11 cellular contexts compared by ENCODE assay signal in the genomic region with DNA sequence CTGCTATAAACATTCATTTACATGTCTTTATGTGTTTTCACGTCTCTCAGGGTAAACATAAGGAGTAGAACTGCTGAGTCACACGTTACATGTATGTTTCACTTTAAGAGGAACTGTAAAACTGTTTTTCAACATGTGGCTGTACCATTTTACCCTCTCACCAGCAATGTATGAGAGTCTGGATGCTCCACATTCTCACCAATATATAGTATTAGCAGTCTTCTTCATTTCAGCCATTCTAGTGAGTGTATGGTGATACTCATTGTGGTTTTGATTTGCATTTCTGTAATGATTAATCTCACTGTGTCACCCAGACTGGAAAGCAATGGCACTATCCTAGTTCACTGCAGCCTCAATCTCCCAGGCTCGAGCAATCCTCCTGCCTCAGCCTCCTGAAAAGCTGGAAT. TPM values are rescaled to one million over a fixed set of nuclear protein-coding genes. Genes with fewer than 3 reads are reported as not detected.
DNase-seq lines count a peak whose midpoint lies in the region; ATAC-seq, FAIRE-seq and TF ChIP-seq lines count a peak whose summit lies in the region.
"Had no signal": no experiment of that assay in that cellular context is flagged by ENCODE, and none has a peak within 500 bp of the region (broad histone marks: within the 10 kb centered on the region; RNA-seq: fewer than 3 reads in every experiment).

No MANE protein-coding gene starts in this region.

- WGBS in K562 (ENCODE audit: insufficient coverage, low coverage, missing lambda C conversion rate), result 95% methylated on average over 3 of the region's 3 CpGs
- 90 to 91% methylated on average over 3 of the region's 3 CpGs for WGBS in body of pancreas, 2 donors

- no peak overlapping the region for H2AFZ ChIP-seq in K562 (ENCODE audit: low read depth, low read length)

- no peak for DNase-seq in K562 (ENCODE audit: extremely low read depth in 1 of 4, low spot score in 3 of 4)
- no peak for DNase-seq in DMS153 treated with DMSO at 0.1 percent for 48 hours (lab: John Stamatoyannopoulos, UW; ENCODE audit: unreplicated experiment)
- no peak for DNase-seq in body of pancreas
- DNase-seq in activated CD4-positive, alpha-beta T cell treated with anti-CD3 and anti-CD28 coated beads for 4 hours, result no peak
- DNase-seq in HuH-7 (ENCODE audit: low spot score), result no peak
- DNase-seq: colonic mucosa, NCI-H2029 treated with DMSO at 0.1 percent for 48 hours had no signal

- peak; percentile 92 for ATAC-seq in GM18502 (IDR thresholded peaks at IDR 0.05; ENCODE audit: poor library complexity, unreplicated experiment)
- peak; percentile 83 for ATAC-seq in GM21360 (IDR thresholded peaks at IDR 0.05; ENCODE audit: unreplicated experiment)
- ATAC-seq in HG03135 (IDR thresholded peaks at IDR 0.05; ENCODE audit: unreplicated experiment), result peak; percentile 95
- ATAC-seq in K562, result peak; percentile 32
- no peak for ATAC-seq in body of pancreas

- H3K4me3 ChIP-seq in K562, result no peak overlapping the region
- H3K4me3 ChIP-seq in body of pancreas, result no peak overlapping the region
- H3K4me3 ChIP-seq: colonic mucosa had no signal

- H3K27ac ChIP-seq in K562 (ENCODE audit: extremely low read depth, low read depth, low read length) (no peak overlapping the region), body of pancreas (no peak overlapping the region)
- H3K27ac ChIP-seq: colonic mucosa had no signal

- no peak for TF ChIP-seq POLR2A in K562 (conservative IDR thresholded peaks at IDR 0.05)
- no peak for TF ChIP-seq POLR2A in body of pancreas (IDR thresholded peaks at IDR 0.05)

- in situ Hi-C loops in K562 (cut with MboI), result no loop called here

- no peaks in the 10 kb centered on the region for H3K4me1 ChIP-seq in K562 (replicated peaks in 1 of 2; ENCODE audit: control insufficient read depth in 2 of 2, insufficient read depth in 2 of 2, low read length in 2 of 2)
- H3K4me1 ChIP-seq in body of pancreas, result no peaks in the 10 kb centered on the region
- H3K4me1 ChIP-seq: colonic mucosa had no signal

- H3K4me2 ChIP-seq in K562 (ENCODE audit: insufficient read depth, low read length), result no peak overlapping the region

- peak overlapping the region in 1 of 2 experiments; percentile 45; a peak in 1 of 4 replicates for H3K9ac ChIP-seq in K562 (ENCODE audit: insufficient read depth in 1 of 2, low read depth in 2 of 2, low read length in 2 of 2)

- H3K36me3 ChIP-seq in K562 (ENCODE audit: control insufficient read depth, insufficient read depth, low read length) (peaks cover 31% of the 10 kb centered on the region), body of pancreas (replicated peaks in 1 of 2; ENCODE audit: insufficient read depth in 1 of 2, low read depth in 2 of 2) (peaks cover 0 to 4% of the 10 kb centered on the region in 2 donors)

- intact Hi-C loops in K562 (cut with micrococcal nuclease) (no loop called here), body of pancreas (cut with DNase I) (no loop called here)

- peaks cover 9% of the 10 kb centered on the region; the same call in 2 of the 3 replicates for H3K79me2 ChIP-seq in K562 (ENCODE audit: control insufficient read depth, insufficient read depth, low read length)

- TF ChIP-seq CTCF in K562 (IDR thresholded peaks at IDR 0.05 in 2 of 3, conservative IDR thresholded peaks at IDR 0.05 in 1 of 3; ENCODE audit: insufficient read depth in 2 of 3, low read depth in 1 of 3, low read length in 3 of 3) (no peak), body of pancreas (IDR thresholded peaks at IDR 0.05) (no peak)

- FAIRE-seq in K562 (lab: Jason Lieb, UNC), result peak; percentile 58
- FAIRE-seq: kidney had no signal

- CTCF ChIA-PET in K562 (lab: Yijun Ruan, JAX; ENCODE audit: low intra/inter-chr PET ratio), result no interaction called here

- H3K9me3 ChIP-seq in K562 (replicated peaks; ENCODE audit: control insufficient read depth, insufficient read depth, low read depth, low read length) (no peaks in the 10 kb centered on the region), body of pancreas (no peaks in the 10 kb centered on the region)
- H3K9me3 ChIP-seq: colonic mucosa had no signal

- no peaks in the 10 kb centered on the region for H4K20me1 ChIP-seq in K562 (replicated peaks; ENCODE audit: control insufficient read depth, insufficient read depth, low read length)

- BruUV-seq in K562 (replicated peaks; lab: Mats Ljungman, UMichigan), result no TSS peak

- H3K9me1 ChIP-seq in K562 (ENCODE audit: control insufficient read depth, insufficient read depth, low read length), result no peaks in the 10 kb centered on the region

- H3K27me3 ChIP-seq in K562 (ENCODE audit: control insufficient read depth in 2 of 2, insufficient read depth in 2 of 2, low read length in 2 of 2) (no peaks in the 10 kb centered on the region), body of pancreas (no peaks in the 10 kb centered on the region)
- H3K27me3 ChIP-seq: colonic mucosa had no signal

- TF ChIP-seq RAD21 in K562 (CRISPR knock-in tag; conservative IDR thresholded peaks at IDR 0.05 in 1 of 2, IDR thresholded peaks at IDR 0.05 in 1 of 2), result no peak

- TF ChIP-seq EP300 in K562 (IDR thresholded peaks at IDR 0.05; ENCODE audit: low read length), result no peak

- POLR2A ChIA-PET in K562 (lab: Yijun Ruan, JAX), result no interaction called here

TF ChIP-seq in K562, 482 proteins besides CTCF, POLR2A, EP300 and RAD21 (continues in another document):
- TF ChIP-seq E2F1 (CRISPR knock-in tag; IDR thresholded peaks at IDR 0.05), result no peak
- TF ChIP-seq, protein P1, sequence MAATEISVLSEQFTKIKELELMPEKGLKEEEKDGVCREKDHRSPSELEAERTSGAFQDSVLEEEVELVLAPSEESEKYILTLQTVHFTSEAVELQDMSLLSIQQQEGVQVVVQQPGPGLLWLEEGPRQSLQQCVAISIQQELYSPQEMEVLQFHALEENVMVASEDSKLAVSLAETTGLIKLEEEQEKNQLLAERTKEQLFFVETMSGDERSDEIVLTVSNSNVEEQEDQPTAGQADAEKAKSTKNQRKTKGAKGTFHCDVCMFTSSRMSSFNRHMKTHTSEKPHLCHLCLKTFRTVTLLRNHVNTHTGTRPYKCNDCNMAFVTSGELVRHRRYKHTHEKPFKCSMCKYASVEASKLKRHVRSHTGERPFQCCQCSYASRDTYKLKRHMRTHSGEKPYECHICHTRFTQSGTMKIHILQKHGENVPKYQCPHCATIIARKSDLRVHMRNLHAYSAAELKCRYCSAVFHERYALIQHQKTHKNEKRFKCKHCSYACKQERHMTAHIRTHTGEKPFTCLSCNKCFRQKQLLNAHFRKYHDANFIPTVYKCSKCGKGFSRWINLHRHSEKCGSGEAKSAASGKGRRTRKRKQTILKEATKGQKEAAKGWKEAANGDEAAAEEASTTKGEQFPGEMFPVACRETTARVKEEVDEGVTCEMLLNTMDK (IDR thresholded peaks at IDR 0.05; ENCODE audit: borderline replicate concordance, insufficient read depth, low read depth, low read length, poor library complexity, severe bottlenecking), result no peak
- peak; percentile 60; the same call in 1 of the 2 replicates for TF ChIP-seq MAFK (IDR thresholded peaks at IDR 0.05; ENCODE audit: low read length)
- no peak for TF ChIP-seq ZBTB12 (CRISPR knock-in tag; IDR thresholded peaks at IDR 0.05)
- no peak for TF ChIP-seq XRCC5 (IDR thresholded peaks at IDR 0.05; ENCODE audit: low read depth, low read length)
- TF ChIP-seq, protein P2, sequence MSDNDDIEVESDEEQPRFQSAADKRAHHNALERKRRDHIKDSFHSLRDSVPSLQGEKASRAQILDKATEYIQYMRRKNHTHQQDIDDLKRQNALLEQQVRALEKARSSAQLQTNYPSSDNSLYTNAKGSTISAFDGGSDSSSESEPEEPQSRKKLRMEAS (CRISPR knock-in tag; IDR thresholded peaks at IDR 0.05), result no peak
- TF ChIP-seq NFYB (IDR thresholded peaks at IDR 0.05; ENCODE audit: extremely low read depth, insufficient read length), result no peak
- TF ChIP-seq MEF2A (IDR thresholded peaks at IDR 0.05; ENCODE audit: control insufficient read depth, low read depth, low read length), result no peak
- no peak for TF ChIP-seq ZNF589 (CRISPR knock-in tag; IDR thresholded peaks at IDR 0.05; ENCODE audit: low read depth)

RNA-seq across cellular contexts. Expression of gene PHC3, which starts 37.1 kb away (rescaled TPM):
- 118 and 146 TPM in 2 replicates for total RNA-seq in K562 (2011; cell fraction: chromatin; rRNA removed; ENCODE audit: low replicate concordance)
- total RNA-seq in K562 (2011; cell fraction: nucleolus; rRNA removed), result 42.5 and 52.1 TPM in 2 replicates
- total RNA-seq in K562 (2011; cell fraction: nucleoplasm; rRNA removed), result 59.0 and 129 TPM in 2 replicates
- total RNA-seq in K562 (2014; rRNA removed) (3.1 and 8.9 TPM in 2 replicates), K562 (2014; rRNA removed; fragmentation: Illumina TruSeq; extraction: Trizol) (16.9 and 19.0 TPM in 2 replicates), K562 (2015; rRNA removed; fragmentation: Illumina TruSeq; extraction: Trizol) (14.9 and 15.1 TPM in 2 replicates), K562 (2021) (16.9 and 21.5 TPM in 2 replicates), body of pancreas (10 to 100 TPM; 34.8 to 58.7 TPM)
- polyA plus RNA-seq in K562 (2011; rRNA removed) (21.6 and 32.1 TPM in 2 replicates), K562 (2014; fragmentation: Illumina TruSeq; extraction: Trizol) (8.1 and 10.5 TPM in 2 replicates), K562 (2014; fragmentation: Nextera tagmentation; extraction: Ambion mirVana) (1 to 10 TPM; 4.6 to 6.0 TPM), K562 (2014; rRNA removed) (7.4 and 16.2 TPM in 2 replicates)
- 25.8 and 29.4 TPM in 2 replicates for polyA plus RNA-seq in K562 (2011; cell fraction: cytosol; rRNA removed)
- 65.3 and 76.2 TPM in 2 replicates for polyA plus RNA-seq in K562 (2011; cell fraction: nucleus; rRNA removed)
- polyA plus RNA-seq in K562 (2012), result 9.0 and 22.6 TPM in 2 replicates
- polyA minus RNA-seq in K562 (2011; rRNA and poly(A)+ RNA removed), result 91.9 and 98.7 TPM in 2 replicates
- 13.4 and 14.6 TPM in 2 replicates for polyA minus RNA-seq in K562 (2011; cell fraction: cytosol; rRNA and poly(A)+ RNA removed)
- 32.9 and 56.2 TPM in 2 replicates for polyA minus RNA-seq in K562 (2011; cell fraction: nucleus; rRNA and poly(A)+ RNA removed)
